9 cellular contexts compared by ENCODE assay signal in the genomic region with DNA sequence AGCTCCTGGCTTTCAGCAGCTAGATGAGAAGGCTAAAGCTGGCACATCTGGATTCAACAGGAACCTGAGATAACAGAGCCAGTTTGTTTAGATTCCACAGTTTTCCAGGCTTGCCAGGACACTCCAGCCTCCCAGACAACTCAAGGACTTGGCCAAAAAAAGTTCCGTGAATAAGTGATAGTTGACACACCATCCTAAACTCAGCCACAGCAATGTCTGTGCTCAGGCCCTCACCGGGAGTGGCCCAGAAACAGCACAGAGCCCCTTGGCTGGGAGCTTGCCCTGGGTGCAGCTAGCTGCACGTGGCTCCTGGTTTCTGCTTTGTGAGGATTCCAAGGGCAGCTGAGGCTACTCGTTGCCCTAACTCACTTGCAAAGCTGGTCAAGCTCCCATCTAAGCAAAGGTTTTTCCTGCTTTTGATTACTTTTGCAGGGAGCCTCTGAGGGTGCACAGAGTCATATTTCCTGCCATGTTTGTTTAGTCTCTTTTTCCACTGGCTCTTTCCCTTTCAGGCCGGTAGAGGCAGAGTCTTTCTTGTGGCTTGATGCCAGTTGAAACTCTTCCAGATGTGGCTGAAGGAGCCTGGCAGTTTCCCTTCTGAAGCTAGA.
DNase-seq lines count a peak whose midpoint lies in the region; ATAC-seq and TF ChIP-seq lines count a peak whose summit lies in the region.
"Had no signal": no experiment of that assay in that cellular context is flagged by ENCODE, and none has a peak within 500 bp of the region (broad histone marks: within the 10 kb centered on the region; RNA-seq: fewer than 3 reads in every experiment).

No MANE protein-coding gene starts in this region.

- H3K4me3 Mint-ChIP-seq in mesothelial cell of epicardium, result no peak overlapping the region

- TF ChIP-seq CTCF in LNCaP clone FGC (IDR thresholded peaks at IDR 0.05; ENCODE audit: control insufficient read depth, extremely low read depth, insufficient read depth) (peak; percentile 48), mesothelial cell of epicardium (IDR thresholded peaks at IDR 0.05; ENCODE audit: unreplicated experiment) (no peak)

- no peaks in the 10 kb centered on the region for H3K27me3 Mint-ChIP-seq in mesothelial cell of epicardium (ENCODE audit: low read depth)

- DNase-seq in AG08395 (ENCODE audit: low spot score), result peak; percentile 82
- DNase-seq in LNCaP clone FGC (ENCODE audit: low read depth), result peak; percentile 46
- DNase-seq in dermis microvascular lymphatic vessel endothelial cell (ENCODE audit: low read depth in 2 of 2), result peak; percentile 61 to 92
- no peak for DNase-seq in mesothelial cell of epicardium (ENCODE audit: low spot score in 2 of 2, unreplicated experiment in 2 of 2)
- no peak for DNase-seq in activated CD8-positive, alpha-beta memory T cell treated with anti-CD3 and anti-CD28 coated beads, Interleukin-2, amount 50 U/mL, for 4 hours
- DNase-seq in GM19238 (ENCODE audit: insufficient read length, low spot score), result no peak
- DNase-seq: Karpas-422 had no signal

- H3K27ac Mint-ChIP-seq in mesothelial cell of epicardium, result peak overlapping the region; percentile 40

- ATAC-seq in HG02870 (IDR thresholded peaks at IDR 0.05; ENCODE audit: unreplicated experiment) (no peak), HG02588 (IDR thresholded peaks at IDR 0.05; ENCODE audit: unreplicated experiment) (no peak)

- H3K9me3 Mint-ChIP-seq in mesothelial cell of epicardium, result no peaks in the 10 kb centered on the region

- H3K4me1 Mint-ChIP-seq in mesothelial cell of epicardium, result peaks cover 38% of the 10 kb centered on the region

- no peaks in the 10 kb centered on the region for H3K36me3 Mint-ChIP-seq in mesothelial cell of epicardium

- H3K4me3 ChIP-seq in LNCaP clone FGC (ENCODE audit: low read depth, low read length), result no peak overlapping the region

Comparison
In these comparisons a context has a peak if more than half of its experiments do, and no peak if none do; other contexts are left out.
1. DNase-seq: peak in AG08395 (single experiment), LNCaP clone FGC (single experiment) and dermis microvascular lymphatic vessel endothelial cell (2 of 2); none in mesothelial cell of epicardium (0 of 2), activated CD8-positive, alpha-beta memory T cell treated with anti-CD3 and anti-CD28 coated beads, Interleukin-2, amount 50 U/mL, for 4 hours (single experiment) and GM19238 (single experiment).